18 cellular contexts compared by ENCODE assay signal in genomic region chr15:78082106-78082742, GRCh38. TPM values are rescaled to one million over a fixed set of nuclear protein-coding genes. Genes with fewer than 3 reads are reported as not detected.
DNase-seq lines count a peak whose midpoint lies in the region; ATAC-seq and TF ChIP-seq lines count a peak whose summit lies in the region.
"Had no signal": no experiment of that assay in that cellular context is flagged by ENCODE, and none has a peak within 500 bp of the region (broad histone marks: within the 10 kb centered on the region; RNA-seq: fewer than 3 reads in every experiment).

No MANE protein-coding gene starts in this region.

- TF ChIP-seq CTCF in fibroblast of villous mesenchyme (IDR thresholded peaks at IDR 0.05; ENCODE audit: insufficient read depth, low read depth, low read length) (no peak), omental fat pad (IDR thresholded peaks at IDR 0.05) (no peak)

- DNase-seq in EL, result peak; percentile 45
- DNase-seq in NCI-H526 (lab: John Stamatoyannopoulos, UW), result peak; percentile 66 to 70
- peak; percentile 91 for DNase-seq in fibroblast of villous mesenchyme (ENCODE audit: low read depth)
- no peak for DNase-seq in omental fat pad (ENCODE audit: low spot score)
- DNase-seq in middle frontal gyrus (ENCODE audit: extremely low spot score, low spot score), result no peak
- DNase-seq in AG08395 (ENCODE audit: low spot score), result no peak
- DNase-seq in mucosa of gallbladder (ENCODE audit: low spot score), result no peak
- DNase-seq: activated CD4-positive, CD25-positive, alpha-beta regulatory T cell treated with anti-CD3 and anti-CD28 coated beads, Interleukin-2, amount 50 U/mL, for 72 hours; activated naive CD4-positive, alpha-beta T cell treated with anti-CD3 and anti-CD28 coated beads, Interleukin-2, amount 50 U/mL, for 16 hours; Caco-2; cortex of kidney; NCI-H1048; SIG-M5; stimulated activated CD4-positive, alpha-beta T cell treated with anti-CD3 and anti-CD28 coated beads, Interleukin-4, amount 100 ng/mL, for 24 hours; substantia nigra had no signal

- ATAC-seq in omental fat pad (ENCODE audit: low FRiP score) (peak; percentile 11), HG02588 (IDR thresholded peaks at IDR 0.05; ENCODE audit: unreplicated experiment) (no peak)

- H3K4me3 ChIP-seq in fibroblast of villous mesenchyme (ENCODE audit: low read depth, low read length), result no peak overlapping the region

RNA-seq across cellular contexts. Expression of gene TBC1D2B, which starts 4.7 kb away (rescaled TPM):
- total RNA-seq in fibroblast of villous mesenchyme, result 32.5 and 52.2 TPM in 2 replicates
- total RNA-seq in omental fat pad, result 100 to 1,000 TPM in 2 of 4 donors, 10 to 100 TPM in 2; 50.3 to 134 (median 95.5) TPM
- 75.5 TPM for total RNA-seq in mucosa of gallbladder

RNA-seq across cellular contexts. Expression of gene SH2D7, which starts 10.1 kb away (rescaled TPM):
- not detected in 2 replicates for total RNA-seq in fibroblast of villous mesenchyme
- total RNA-seq in omental fat pad, result not detected
- 2.3 TPM for total RNA-seq in mucosa of gallbladder
- total RNA-seq: Caco-2, frontal cortex, NCI-H460 had no signal

RNA-seq across cellular contexts. Expression of gene CIB2, which starts 49.0 kb away (rescaled TPM):
- total RNA-seq in fibroblast of villous mesenchyme (4.8 and 11.7 TPM in 2 replicates), omental fat pad (1 to 10 TPM; 1.4 to 5.6 (median 3.1) TPM), mucosa of gallbladder (4.0 TPM)

Comparison
In these comparisons a context has a peak if more than half of its experiments do, and no peak if none do; other contexts are left out.
1. DNase-seq: peak in EL (single experiment), NCI-H526 (2 of 2) and fibroblast of villous mesenchyme (single experiment); none in omental fat pad (single experiment), middle frontal gyrus (single experiment), AG08395 (single experiment) and mucosa of gallbladder (single experiment).